In the genomic region with DNA sequence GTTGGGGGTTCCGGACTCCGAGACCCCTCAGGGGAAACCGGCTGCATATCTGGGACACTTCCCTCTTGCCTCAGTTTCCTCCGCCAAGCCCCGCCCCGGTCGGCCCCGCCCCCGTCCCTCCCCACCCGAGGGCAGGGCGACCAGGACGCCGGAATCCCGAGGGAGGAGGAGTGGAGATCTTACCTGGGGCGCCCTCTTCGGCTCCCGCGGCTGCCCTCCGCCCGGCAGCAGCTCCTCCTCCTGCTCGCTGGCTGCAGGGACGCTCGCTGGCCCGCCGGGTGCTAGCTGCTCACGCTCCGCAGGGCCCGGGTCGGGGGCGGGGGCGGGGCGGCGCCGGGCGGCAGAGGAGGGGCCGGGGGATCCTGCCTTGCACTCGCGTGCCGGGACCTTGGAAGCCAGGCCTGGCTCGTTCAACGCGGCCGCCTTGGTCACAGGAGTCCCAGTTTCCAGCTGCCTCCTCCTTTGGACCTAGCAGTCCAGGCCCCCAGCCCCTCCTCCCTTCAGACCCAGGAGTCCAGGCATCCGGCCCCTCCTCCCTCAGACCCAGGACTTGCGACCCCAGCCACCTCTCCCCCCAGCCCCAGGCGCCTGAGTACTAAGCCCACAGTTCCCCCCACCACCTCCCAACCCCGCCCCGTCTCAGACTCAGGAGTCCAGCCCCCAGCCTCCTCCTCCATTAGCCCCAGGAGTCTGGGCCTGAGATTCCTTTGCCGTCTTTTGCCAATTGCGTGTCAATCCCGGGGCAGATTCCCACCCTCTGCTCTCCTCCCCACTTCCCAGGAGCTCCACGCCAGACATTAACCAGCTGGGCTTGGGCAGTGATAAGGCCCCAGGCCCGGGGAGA, we compare ENCODE assay signal across 8 cellular contexts.
DNase-seq lines count a peak whose midpoint lies in the region; ATAC-seq and TF ChIP-seq lines count a peak whose summit lies in the region.

NTF4 (minus strand) TSS at position 51 of the 844 bp plus-strand sequence. CDS start 2,821 bp downstream, outside the sequence.

- H3K36me3 ChIP-seq in NT2/D1 (ENCODE audit: insufficient read depth, insufficient read length, low read length) (no peaks in the 10 kb centered on the region), parathyroid adenoma (ENCODE audit: control insufficient read depth, insufficient read depth, low read length) (no peaks in the 10 kb centered on the region)

- no peak within 1 kb of the TSS for H3K27ac ChIP-seq in parathyroid adenoma

- H3K4me3 ChIP-seq in NT2/D1 (ENCODE audit: insufficient read length, low read depth) (peak within 1 kb of the TSS; percentile 18), fibroblast of pulmonary artery (replicated peaks; ENCODE audit: low read depth, low read length) (no peak within 1 kb of the TSS), parathyroid adenoma (ENCODE audit: low read depth, low read length) (peak within 1 kb of the TSS; percentile 16)

- ATAC-seq in HG02870 (IDR thresholded peaks at IDR 0.05; ENCODE audit: unreplicated experiment) (no peak), GM19395 (IDR thresholded peaks at IDR 0.05; ENCODE audit: unreplicated experiment) (no peak)

- peaks cover 14% of the 10 kb centered on the region for H3K27me3 ChIP-seq in NT2/D1 (ENCODE audit: insufficient read depth, insufficient read length)
- no peaks in the 10 kb centered on the region for H3K27me3 ChIP-seq in parathyroid adenoma (ENCODE audit: control insufficient read depth, insufficient read depth, low read length)

- H3K4me1 ChIP-seq in NT2/D1 (ENCODE audit: insufficient read depth, insufficient read length) (peaks cover 19% of the 10 kb centered on the region), parathyroid adenoma (no peaks in the 10 kb centered on the region)

- TF ChIP-seq CTCF in fibroblast of pulmonary artery (IDR thresholded peaks at IDR 0.05; ENCODE audit: low read length, missing control alignments): no peak
- no peak for TF ChIP-seq CTCF in parathyroid adenoma (IDR thresholded peaks at IDR 0.05)

- H3K9ac ChIP-seq in NT2/D1 (ENCODE audit: insufficient read length, low read depth) (peak within 1 kb of the TSS; percentile 70), parathyroid adenoma (no peak within 1 kb of the TSS)

- H3K4me2 ChIP-seq in parathyroid adenoma (ENCODE audit: low read length): peak within 1 kb of the TSS; percentile 49

- H2AFZ ChIP-seq in parathyroid adenoma: no peak within 1 kb of the TSS

- peak; percentile 28 for DNase-seq in EL
- no peak for DNase-seq in NT2/D1 (ENCODE audit: low read depth, low spot score)
- DNase-seq in fibroblast of pulmonary artery (ENCODE audit: low read depth): peak; percentile 21
- no peak for DNase-seq in stimulated activated CD4-positive, alpha-beta T cell treated with anti-CD3 and anti-CD28 coated beads, Interleukin-2, amount 100 ng/mL, for 48 hours
- no peak for DNase-seq in stimulated activated CD4-positive, alpha-beta T cell treated with anti-CD3 and anti-CD28 coated beads, Interleukin-4, amount 100 ng/mL, for 24 hours

- H3K9me3 ChIP-seq in NT2/D1 (ENCODE audit: insufficient read depth, low read length) (no peaks in the 10 kb centered on the region; the same call in 1 of the 2 replicates), parathyroid adenoma (ENCODE audit: control insufficient read depth, low read length) (no peaks in the 10 kb centered on the region)

- no peaks in the 10 kb centered on the region for H3K79me2 ChIP-seq in parathyroid adenoma

Comparison
In these comparisons a context has a peak if more than half of its experiments do, and no peak if none do; other contexts are left out.
1. DNase-seq: peak in EL (single experiment) and fibroblast of pulmonary artery (single experiment); none in NT2/D1 (single experiment), stimulated activated CD4-positive, alpha-beta T cell treated with anti-CD3 and anti-CD28 coated beads, Interleukin-2, amount 100 ng/mL, for 48 hours (0 of 2) and stimulated activated CD4-positive, alpha-beta T cell treated with anti-CD3 and anti-CD28 coated beads, Interleukin-4, amount 100 ng/mL, for 24 hours (single experiment).